Comparison of ENCODE assay signal across 12 cellular contexts in the genomic region with DNA sequence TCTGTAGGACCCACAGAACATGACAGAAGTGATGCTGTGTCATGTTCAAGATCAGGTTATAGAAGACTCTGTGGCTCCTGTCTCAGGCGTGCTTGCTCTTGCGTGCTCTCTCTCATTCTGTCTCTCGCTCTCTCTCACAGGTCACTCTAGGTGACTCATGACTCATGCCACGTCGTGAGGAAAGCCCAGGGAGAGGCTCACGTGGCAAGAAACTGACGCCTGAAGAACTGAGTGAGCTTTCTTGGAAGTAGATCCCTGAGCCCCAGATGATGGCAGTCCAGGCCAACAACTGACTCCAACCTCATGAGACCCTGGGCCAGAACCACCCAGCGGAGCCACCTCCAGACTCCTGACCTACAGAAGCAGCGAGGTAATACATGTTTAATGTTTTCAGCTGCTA.
A peak's percentile ranks its signal among the peaks of the same experiment; 100 is the strongest.
DNase-seq lines count a peak whose midpoint lies in the region; ATAC-seq, FAIRE-seq and TF ChIP-seq lines count a peak whose summit lies in the region.
"Had no signal": no experiment of that assay in that cellular context is flagged by ENCODE, and none has a peak within 500 bp of the region (broad histone marks: within the 10 kb centered on the region; RNA-seq: fewer than 3 reads in every experiment).

No MANE protein-coding gene starts in this region.

- H3K4me3 Mint-ChIP-seq in T-helper 17 cell, result no peak overlapping the region
- H3K4me3 Mint-ChIP-seq: dendritic cell treated with granulocyte-macrophage colony-stimulating factor and Interleukin-4, amounts not matched to agents 40 ng/mL and 50 ng/mL, for 4 days had no signal

- ATAC-seq in left cardiac atrium (peak; percentile 71 to 81), left ventricle myocardium superior (no peak), left colon (peak; percentile 56), T-helper 17 cell (no peak)

- no peak overlapping the region for H3K4me3 ChIP-seq in brain microvascular endothelial cell (ENCODE audit: low read depth, low read length)

- H3K4me1 Mint-ChIP-seq in T-helper 17 cell, result peaks cover 4% of the 10 kb centered on the region

- H3K36me3 ChIP-seq in brain microvascular endothelial cell (replicated peaks), result peaks cover 58% of the 10 kb centered on the region

- H3K27me3 ChIP-seq in brain microvascular endothelial cell (replicated peaks), result no peaks in the 10 kb centered on the region

- in situ Hi-C loops in brain microvascular endothelial cell (cut with HindIII; ENCODE audit: low pct_ligation_motif_present, low sequenced_read_pairs), result no loop called here

- FAIRE-seq in urothelium cell line (lab: Jason Lieb, UNC), result no peak

- peak; percentile 26 for DNase-seq in left cardiac atrium
- no peak for DNase-seq in left ventricle myocardium superior
- DNase-seq in brain microvascular endothelial cell, result peak; percentile 90
- peak in 1 of 2 donors; percentile 40 for DNase-seq in left colon
- DNase-seq in urothelium cell line (ENCODE audit: low spot score), result peak; percentile 46
- no peak for DNase-seq in NK-92 treated with Interleukin-12 subunit alpha and Interleukin-12 subunit beta, amount 100 ng/mL, for 24 hours (lab: John Stamatoyannopoulos, UW)
- DNase-seq in COLO668 (lab: John Stamatoyannopoulos, UW; ENCODE audit: unreplicated experiment), result no peak
- no peak for DNase-seq in T-helper 17 cell
- DNase-seq: NCI-H526 treated with DMSO at 0.1 percent for 48 hours, T-helper 2 cell had no signal

- TF ChIP-seq CTCF in brain microvascular endothelial cell (IDR thresholded peaks at IDR 0.05; ENCODE audit: low read depth, low read length, missing control alignments), result peak; percentile 69

- no peak overlapping the region for H3K27ac Mint-ChIP-seq in T-helper 17 cell
- H3K27ac Mint-ChIP-seq: dendritic cell treated with granulocyte-macrophage colony-stimulating factor and Interleukin-4, amounts not matched to agents 40 ng/mL and 50 ng/mL, for 4 days had no signal

- intact Hi-C loops in left cardiac atrium (cut with DNase I), result no loop called here
- intact Hi-C loops in left ventricle myocardium superior (cut with micrococcal nuclease), result no loop called here
- intact Hi-C loops in left colon (cut with DNase I, micrococcal nuclease), result no loop called here

- H3K9me3 ChIP-seq in T-helper 17 cell (ENCODE audit: control insufficient read depth, low read length, poor library complexity, severe bottlenecking), result no peaks in the 10 kb centered on the region

- peaks cover 7% of the 10 kb centered on the region for H3K36me3 Mint-ChIP-seq in T-helper 17 cell (ENCODE audit: low read depth)

- peak overlapping the region; percentile 64 for H3K27ac ChIP-seq in brain microvascular endothelial cell
- H3K27ac ChIP-seq: KMS-11 had no signal

- H3K27me3 Mint-ChIP-seq in T-helper 17 cell, result no peaks in the 10 kb centered on the region
- H3K27me3 Mint-ChIP-seq: dendritic cell treated with granulocyte-macrophage colony-stimulating factor and Interleukin-4, amounts not matched to agents 40 ng/mL and 50 ng/mL, for 4 days had no signal

Comparison
In these comparisons a context has a peak if more than half of its experiments do, and no peak if none do; other contexts are left out.
1. ATAC-seq: peak in left cardiac atrium (2 of 2) and left colon (single experiment); none in left ventricle myocardium superior (single experiment) and T-helper 17 cell (single experiment).
2. DNase-seq: peak in left cardiac atrium (single experiment), brain microvascular endothelial cell (single experiment) and urothelium cell line (single experiment); none in left ventricle myocardium superior (single experiment), NK-92 treated with Interleukin-12 subunit alpha and Interleukin-12 subunit beta, amount 100 ng/mL, for 24 hours (single experiment), COLO668 (single experiment) and T-helper 17 cell (0 of 3).